25 cellular contexts compared by ENCODE assay signal in the genomic region with DNA sequence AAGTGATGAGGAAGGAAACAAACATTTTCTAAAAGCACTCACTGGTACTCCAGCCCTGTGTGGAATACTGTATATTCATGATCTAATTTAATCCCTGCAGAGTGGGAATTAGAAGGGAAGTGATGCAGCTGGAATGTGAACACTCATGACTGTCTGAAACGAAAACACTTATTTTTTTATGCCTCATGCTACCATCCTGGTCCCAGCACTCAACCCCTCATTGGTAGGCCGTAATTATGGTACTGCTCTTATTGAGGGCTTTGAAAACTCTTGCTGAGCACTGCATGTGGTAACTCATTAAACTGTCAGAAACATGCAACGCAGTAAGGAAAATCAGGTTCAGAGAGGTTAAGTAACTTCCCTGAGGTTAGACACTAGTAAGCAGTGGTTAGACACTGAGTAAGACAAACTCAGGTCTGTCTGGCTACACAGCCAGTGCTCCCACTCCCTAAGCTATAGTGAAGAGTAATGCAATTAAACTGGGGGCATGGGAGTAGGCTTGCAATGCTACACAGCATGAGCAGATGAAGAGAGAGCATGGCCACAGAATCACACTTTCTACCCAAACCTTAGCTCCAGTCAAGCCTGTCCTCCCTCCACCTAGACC. TPM values are rescaled to one million over a fixed set of nuclear protein-coding genes. Genes with fewer than 3 reads are reported as not detected.
DNase-seq lines count a peak whose midpoint lies in the region; ATAC-seq, FAIRE-seq and TF ChIP-seq lines count a peak whose summit lies in the region.
"Had no signal": no experiment of that assay in that cellular context is flagged by ENCODE, and none has a peak within 500 bp of the region (broad histone marks: within the 10 kb centered on the region; RNA-seq: fewer than 3 reads in every experiment).

No MANE protein-coding gene starts in this region.

- H2AK5ac ChIP-seq in IMR-90 (ENCODE audit: low read depth, low read length): no peak overlapping the region

- H3K9me3 Mint-ChIP-seq in natural killer cell treated with Interleukin-12 subunit alpha and Interleukin-12 subunit beta and Interleukin-15 and Interleukin-18, amount 100 ng/mL, for 72 hours: peaks cover 9% of the 10 kb centered on the region
- peaks cover 0 to 4% of the 10 kb centered on the region in 2 donors for H3K9me3 Mint-ChIP-seq in natural killer cell
- H3K9me3 Mint-ChIP-seq in CD8-positive, alpha-beta T cell: peaks cover 9% of the 10 kb centered on the region

- no peaks in the 10 kb centered on the region for H3K9me3 ChIP-seq in IMR-90 (ENCODE audit: control insufficient read depth, insufficient read depth, low read length)
- no peaks in the 10 kb centered on the region for H3K9me3 ChIP-seq in CD8-positive, alpha-beta T cell (ENCODE audit: low read length)
- H3K9me3 ChIP-seq: A549, adrenal gland, thyroid gland had no signal

- peak overlapping the region; percentile 33; the same call in 1 of the 2 replicates for H2BK20ac ChIP-seq in IMR-90 (ENCODE audit: low read depth, low read length)

- peaks cover 11% of the 10 kb centered on the region for H3K36me3 Mint-ChIP-seq in natural killer cell treated with Interleukin-12 subunit alpha and Interleukin-12 subunit beta and Interleukin-15 and Interleukin-18, amount 100 ng/mL, for 72 hours
- peaks cover 7% of the 10 kb centered on the region for H3K36me3 Mint-ChIP-seq in natural killer cell
- peaks cover 6% of the 10 kb centered on the region for H3K36me3 Mint-ChIP-seq in CD8-positive, alpha-beta T cell

- no peak overlapping the region for H4K91ac ChIP-seq in IMR-90 (ENCODE audit: insufficient read depth, low read depth, low read length)

- POLR2A ChIA-PET in IMR-90 (lab: Charles Lee; ENCODE audit: unreplicated experiment): no interaction called here
- POLR2A ChIA-PET in CD8-positive, alpha-beta T cell (lab: Charles Lee): no interaction called here

- H2AFZ ChIP-seq in IMR-90 (replicated peaks; ENCODE audit: low read length, poor library complexity): no peak overlapping the region

- 0 out of 4 replicates have a peak overlapping the region, but pooled peaks of 1 of the 2 experiments have one; percentile 15 for H4K8ac ChIP-seq in IMR-90 (ENCODE audit: low read depth in 2 of 2, low read length in 2 of 2)

- H2BK120ac ChIP-seq in IMR-90 (ENCODE audit: low read depth, low read length): no peak overlapping the region

- no peak for TF ChIP-seq RAD21 in IMR-90 (IDR thresholded peaks at IDR 0.05; ENCODE audit: low read length)

- no peak overlapping the region for H3K23ac ChIP-seq in IMR-90 (ENCODE audit: low read depth, low read length)

- in situ Hi-C loops in IMR-90 (cut with MboI; ENCODE audit: low sequenced_read_pairs): no loop called here

- TF ChIP-seq CTCF in natural killer cell (IDR thresholded peaks at IDR 0.05) (no peak), IMR-90 (conservative IDR thresholded peaks at IDR 0.05; ENCODE audit: low read depth, low read length) (no peak), choroid plexus epithelial cell (conservative IDR thresholded peaks at IDR 0.05; ENCODE audit: low read depth, low read length) (no peak), coronary artery (IDR thresholded peaks at IDR 0.05) (no peak)
- TF ChIP-seq CTCF in CD8-positive, alpha-beta T cell (IDR thresholded peaks at IDR 0.05): no peak

- WGBS in IMR-90 (ENCODE audit: extremely low coverage in 2 of 2, insufficient read length in 1 of 2), 2 experiments: no CpG with 5 or more reads among the region's 3 CpGs

- no TSS peak for BruUV-seq in IMR-90 (replicated peaks; lab: Mats Ljungman, UMichigan)

- no peak overlapping the region for H3K4me2 ChIP-seq in IMR-90 (ENCODE audit: low read depth, low read length)
- H3K4me2 ChIP-seq: A549 had no signal

- intact Hi-C loops in natural killer cell (cut with micrococcal nuclease) (no loop called here), IMR-90 (cut with micrococcal nuclease) (no loop called here)
- intact Hi-C loops in CD8-positive, alpha-beta T cell (cut with DNase I, micrococcal nuclease): no loop called here

- dilution Hi-C loops in IMR-90 (cut with HindIII; ENCODE audit: low sequenced_read_pairs, unreplicated experiment): no loop called here

- CTCF ChIA-PET in IMR-90 (lab: Yijun Ruan, JAX): interaction anchor here (0.5 kb wide), 1 partner anchor 75 kb away, joined by 3 read pairs; no protein-coding TSS in a partner anchor
- CTCF ChIA-PET in CD8-positive, alpha-beta T cell (lab: Charles Lee): interaction anchor here (1.0 kb wide), 1 partner anchor 31 kb away, joined by 3 read pairs; no protein-coding TSS in a partner anchor

- no peak for DNase-seq in natural killer cell treated with Interleukin-12 subunit alpha and Interleukin-12 subunit beta and Interleukin-15 and Interleukin-18, amount 100 ng/mL, for 72 hours (ENCODE audit: low spot score)
- DNase-seq in natural killer cell (no peak), IMR-90 (peak; percentile 28), choroid plexus epithelial cell (ENCODE audit: low read depth) (peak; percentile 28), urothelium cell line (ENCODE audit: low spot score) (no peak), coronary artery (ENCODE audit: low spot score) (no peak)
- no peak for DNase-seq in CD8-positive, alpha-beta T cell
- DNase-seq: activated CD4-positive, alpha-beta T cell treated with anti-CD3 and anti-CD28 coated beads, Interleukin-2, amount 10 ng/mL, durations not matched to agents 7 days and 5 days; activated CD8-positive, alpha-beta memory T cell treated with anti-CD3 and anti-CD28 coated beads, Interleukin-2, amount 50 U/mL, for 48 hours; activated effector memory CD4-positive, alpha-beta T cell treated with anti-CD3 and anti-CD28 coated beads, Interleukin-2, amount 50 U/mL, for 16 hours; adrenal gland; kidney glomerular epithelial cell; mammary epithelial cell; NCI-H1092; NCI-H2029 treated with DMSO at 0.1 percent for 48 hours; NCI-H345; nucleus accumbens; small intestine; stimulated activated naive CD4-positive, alpha-beta T cell; thyroid gland had no signal

- H3K18ac ChIP-seq in IMR-90 (ENCODE audit: low read depth, low read length): no peak overlapping the region

- H2AK9ac ChIP-seq in IMR-90 (replicated peaks; ENCODE audit: low read depth, low read length, poor library complexity): no peak overlapping the region

- H3K9me1 ChIP-seq in IMR-90 (ENCODE audit: insufficient read depth, low read length): no peaks in the 10 kb centered on the region; the same call in 1 of the 2 replicates

- H3K4me1 ChIP-seq in IMR-90 (ENCODE audit: control insufficient read depth, insufficient read depth, low read length): no peaks in the 10 kb centered on the region
- H3K4me1 ChIP-seq in CD8-positive, alpha-beta T cell (ENCODE audit: insufficient read depth, low read length): no peaks in the 10 kb centered on the region
- H3K4me1 ChIP-seq: A549, adrenal gland, thyroid gland had no signal

- no peak overlapping the region for H3K9ac ChIP-seq in IMR-90 (ENCODE audit: low read depth, low read length)
- H3K9ac ChIP-seq: BLaER1 treated with 17β-estradiol and CSF1 and Interleukin-3, amounts not matched to agents 10 nM and 100 nM had no signal

- no peaks in the 10 kb centered on the region for H3K79me1 ChIP-seq in IMR-90 (ENCODE audit: low read depth in 1 of 2, low read length in 2 of 2)

- peak overlapping the region; percentile 2 to 31 for H3K27ac Mint-ChIP-seq in natural killer cell treated with Interleukin-12 subunit alpha and Interleukin-12 subunit beta and Interleukin-15 and Interleukin-18, amount 100 ng/mL, for 72 hours
- no peak overlapping the region for H3K27ac Mint-ChIP-seq in natural killer cell
- H3K27ac Mint-ChIP-seq in CD8-positive, alpha-beta T cell: no peak overlapping the region
- H3K27ac Mint-ChIP-seq: activated CD4-positive, alpha-beta T cell treated with anti-CD3 and anti-CD28 coated beads, Interleukin-2, amount 10 ng/mL, durations not matched to agents 7 days and 5 days had no signal

- no peak overlapping the region for H3K56ac ChIP-seq in IMR-90 (ENCODE audit: extremely low read depth, insufficient read depth, low read length)

- peaks cover 33 to 44% of the 10 kb centered on the region in 2 donors for H3K4me1 Mint-ChIP-seq in natural killer cell treated with Interleukin-12 subunit alpha and Interleukin-12 subunit beta and Interleukin-15 and Interleukin-18, amount 100 ng/mL, for 72 hours (ENCODE audit: low read depth in 2 of 2)
- peaks cover 10 to 16% of the 10 kb centered on the region in 2 donors for H3K4me1 Mint-ChIP-seq in natural killer cell
- H3K4me1 Mint-ChIP-seq in CD8-positive, alpha-beta T cell (ENCODE audit: low read depth): peaks cover 3% of the 10 kb centered on the region

- no peaks in the 10 kb centered on the region for H3K27me3 Mint-ChIP-seq in natural killer cell treated with Interleukin-12 subunit alpha and Interleukin-12 subunit beta and Interleukin-15 and Interleukin-18, amount 100 ng/mL, for 72 hours
- no peaks in the 10 kb centered on the region for H3K27me3 Mint-ChIP-seq in natural killer cell (ENCODE audit: low read depth in 2 of 2)
- no peaks in the 10 kb centered on the region for H3K27me3 Mint-ChIP-seq in CD8-positive, alpha-beta T cell (ENCODE audit: low read depth)
- H3K27me3 Mint-ChIP-seq: activated CD4-positive, alpha-beta T cell treated with anti-CD3 and anti-CD28 coated beads, Interleukin-2, amount 10 ng/mL, durations not matched to agents 7 days and 5 days had no signal

- H2BK15ac ChIP-seq in IMR-90 (ENCODE audit: low read depth, low read length): no peak overlapping the region

- no peak for FAIRE-seq in urothelium cell line (lab: Jason Lieb, UNC)
- FAIRE-seq: A549, endometrium, small intestine had no signal

- no peak overlapping the region for H3K4me3 ChIP-seq in IMR-90 (ENCODE audit: insufficient read depth, low read depth, low read length)
- no peak overlapping the region for H3K4me3 ChIP-seq in choroid plexus epithelial cell (ENCODE audit: low read depth, low read length)
- H3K4me3 ChIP-seq in CD8-positive, alpha-beta T cell (ENCODE audit: low read depth, low read length): no peak overlapping the region
- no peak overlapping the region for H3K4me3 ChIP-seq in coronary artery
- H3K4me3 ChIP-seq: A549; adrenal gland; BLaER1 treated with 17β-estradiol and CSF1 and Interleukin-3, amounts not matched to agents 10 nM and 100 nM; thyroid gland had no signal

- H4K5ac ChIP-seq in IMR-90 (ENCODE audit: low read depth, low read length): no peak overlapping the region

- no peak overlapping the region for H2BK5ac ChIP-seq in IMR-90 (ENCODE audit: low read depth, low read length, poor library complexity, severe bottlenecking)

- H3K27me3 ChIP-seq in IMR-90 (ENCODE audit: control insufficient read depth, insufficient read depth, low read length): no peaks in the 10 kb centered on the region
- no peaks in the 10 kb centered on the region for H3K27me3 ChIP-seq in CD8-positive, alpha-beta T cell (ENCODE audit: insufficient read depth, low read length)
- H3K27me3 ChIP-seq: adrenal gland; BLaER1 treated with 17β-estradiol and CSF1 and Interleukin-3, amounts not matched to agents 10 nM and 100 nM; thyroid gland had no signal

- no peaks in the 10 kb centered on the region for H4K20me1 ChIP-seq in IMR-90 (ENCODE audit: insufficient read depth, low read length)
- H4K20me1 ChIP-seq: BLaER1 treated with 17β-estradiol and CSF1 and Interleukin-3, amounts not matched to agents 10 nM and 100 nM had no signal

- no peaks in the 10 kb centered on the region for H3K36me3 ChIP-seq in IMR-90 (ENCODE audit: control insufficient read depth, insufficient read depth, low read length)
- H3K36me3 ChIP-seq in CD8-positive, alpha-beta T cell (ENCODE audit: insufficient read depth, low read length): no peaks in the 10 kb centered on the region
- H3K36me3 ChIP-seq: adrenal gland; BLaER1 treated with 17β-estradiol and CSF1 and Interleukin-3, amounts not matched to agents 10 nM and 100 nM; thyroid gland had no signal

- peak overlapping the region; percentile 42 for H3K4me3 Mint-ChIP-seq in natural killer cell treated with Interleukin-12 subunit alpha and Interleukin-12 subunit beta and Interleukin-15 and Interleukin-18, amount 100 ng/mL, for 72 hours
- H3K4me3 Mint-ChIP-seq in natural killer cell: no peak overlapping the region
- H3K4me3 Mint-ChIP-seq in CD8-positive, alpha-beta T cell: no peak overlapping the region
- H3K4me3 Mint-ChIP-seq: activated CD4-positive, alpha-beta T cell treated with anti-CD3 and anti-CD28 coated beads, Interleukin-2, amount 10 ng/mL, durations not matched to agents 7 days and 5 days had no signal

- H3K14ac ChIP-seq in IMR-90 (replicated peaks; ENCODE audit: low read depth, low read length): peak overlapping the region; percentile 22; the same call in 1 of the 2 replicates

- no peak for TF ChIP-seq POLR2A in IMR-90 (IDR thresholded peaks at IDR 0.05; ENCODE audit: low read depth, low read length)

- no peak overlapping the region for H3K27ac ChIP-seq in IMR-90 (ENCODE audit: insufficient read depth, low read length)
- H3K27ac ChIP-seq in CD8-positive, alpha-beta T cell (ENCODE audit: low read depth, low read length): no peak overlapping the region
- no peak overlapping the region for H3K27ac ChIP-seq in coronary artery
- H3K27ac ChIP-seq: A549; adrenal gland; BLaER1 treated with 17β-estradiol and CSF1 and Interleukin-3, amounts not matched to agents 10 nM and 100 nM; thyroid gland; VCaP had no signal

- peak; percentile 75 to 77 for ATAC-seq in natural killer cell treated with Interleukin-12 subunit alpha and Interleukin-12 subunit beta and Interleukin-15 and Interleukin-18, amount 100 ng/mL, for 72 hours
- no peak for ATAC-seq in natural killer cell
- peak; percentile 40 for ATAC-seq in IMR-90 (ENCODE audit: low read depth)
- no peak for ATAC-seq in CD8-positive, alpha-beta T cell
- ATAC-seq in HG02588 (IDR thresholded peaks at IDR 0.05; ENCODE audit: unreplicated experiment): no peak
- ATAC-seq: A549 had no signal

- H3K4ac ChIP-seq in IMR-90 (ENCODE audit: low read depth, low read length): 0 out of 2 replicates have a peak overlapping the region, but pooled peaks have one; percentile 10

RNA-seq across cellular contexts. Expression of a gene that starts 17.3 kb away (rescaled TPM):
- total RNA-seq in natural killer cell treated with Interleukin-12 subunit alpha and Interleukin-12 subunit beta and Interleukin-15 and Interleukin-18, amount 100 ng/mL, for 72 hours: 100 to 1,000 TPM in 1 of 2 donors, 10 to 100 TPM in 1; 40.5 to 275 TPM
- total RNA-seq in natural killer cell: 1 to 10 TPM; 1.7 to 3.7 (median 2.9) TPM
- total RNA-seq in IMR-90 (2012; rRNA removed): 19.7 and 23.6 TPM in 2 replicates
- 10.8 and 13.4 TPM in 2 replicates for polyA plus RNA-seq in IMR-90 (2012; rRNA removed)
- polyA plus RNA-seq in IMR-90 (2012; cell fraction: cytosol; rRNA removed): 3.0 and 3.2 TPM in 2 replicates
- 1.1 and 8.4 TPM in 2 replicates for polyA plus RNA-seq in IMR-90 (2012; cell fraction: nucleus; rRNA removed; ENCODE audit: low replicate concordance)
- total RNA-seq in CD8-positive, alpha-beta T cell: under 1 TPM; 0.16 to 0.36 TPM

Comparison
In these comparisons a context has a peak if more than half of its experiments do, and no peak if none do; other contexts are left out.
1. ATAC-seq: peak in natural killer cell treated with Interleukin-12 subunit alpha and Interleukin-12 subunit beta and Interleukin-15 and Interleukin-18, amount 100 ng/mL, for 72 hours (2 of 2) and IMR-90 (single experiment); none in natural killer cell (0 of 3), CD8-positive, alpha-beta T cell (single experiment) and HG02588 (single experiment).
2. H3K27ac Mint-ChIP-seq: peak in natural killer cell treated with Interleukin-12 subunit alpha and Interleukin-12 subunit beta and Interleukin-15 and Interleukin-18, amount 100 ng/mL, for 72 hours (2 of 2); none in natural killer cell (0 of 2) and CD8-positive, alpha-beta T cell (single experiment).
3. DNase-seq: peak in IMR-90 (single experiment) and choroid plexus epithelial cell (single experiment); none in natural killer cell treated with Interleukin-12 subunit alpha and Interleukin-12 subunit beta and Interleukin-15 and Interleukin-18, amount 100 ng/mL, for 72 hours (single experiment), natural killer cell (single experiment), urothelium cell line (single experiment), CD8-positive, alpha-beta T cell (0 of 7) and coronary artery (single experiment).